16 cellular contexts compared by ENCODE assay signal in genomic region chr2:239688098-239688497, GRCh38.
DNase-seq lines count a peak whose midpoint lies in the region; ATAC-seq and TF ChIP-seq lines count a peak whose summit lies in the region.
"Had no signal": no experiment of that assay in that cellular context is flagged by ENCODE, and none has a peak within 500 bp of the region (broad histone marks: within the 10 kb centered on the region; RNA-seq: fewer than 3 reads in every experiment).

No MANE protein-coding gene starts in this region.

- H3K27ac ChIP-seq in endodermal cell (ENCODE audit: low read depth, low read length), result no peak overlapping the region
- H3K27ac ChIP-seq: heart left ventricle, psoas muscle had no signal

- no peaks in the 10 kb centered on the region for H3K36me3 ChIP-seq in endodermal cell (ENCODE audit: control insufficient read depth, insufficient read depth, low read length)
- H3K36me3 ChIP-seq: heart left ventricle had no signal

- no peak overlapping the region for H3K9ac ChIP-seq in endodermal cell (ENCODE audit: extremely low read depth, low read length, poor library complexity, severe bottlenecking)

- no peak overlapping the region for H3K4me3 ChIP-seq in endodermal cell (ENCODE audit: low read length)
- H3K4me3 ChIP-seq: heart left ventricle, psoas muscle had no signal

- no peaks in the 10 kb centered on the region for H3K4me1 Mint-ChIP-seq in endodermal cell
- H3K4me1 Mint-ChIP-seq: memory B cell had no signal

- 54 to 64% methylated on average over 4 to 11 of the region's 11 CpGs for WGBS in endodermal cell (ENCODE audit: insufficient coverage in 1 of 2, insufficient read length in 1 of 2), 2 experiments

- H3K27me3 Mint-ChIP-seq in endodermal cell (ENCODE audit: insufficient read depth), result peaks cover 3% of the 10 kb centered on the region

- ATAC-seq in omental fat pad (ENCODE audit: low FRiP score), result peak; percentile 53
- no peak for ATAC-seq in HG02623 (IDR thresholded peaks at IDR 0.05; ENCODE audit: unreplicated experiment)
- ATAC-seq: activated T-cell treated with anti-CD3 and anti-CD28 coated beads, Interleukin-2, amount 50 U/mL, for 4 hours had no signal

- no peaks in the 10 kb centered on the region for H3K4me1 ChIP-seq in endodermal cell (ENCODE audit: control insufficient read depth, insufficient read depth, low read length)
- H3K4me1 ChIP-seq: Caco-2 had no signal

- H3K36me3 Mint-ChIP-seq in endodermal cell (ENCODE audit: low read depth), result no peaks in the 10 kb centered on the region
- H3K36me3 Mint-ChIP-seq: brain, memory B cell had no signal

- no peak overlapping the region for H3K4me3 Mint-ChIP-seq in endodermal cell
- H3K4me3 Mint-ChIP-seq: activated T-cell treated with anti-CD3 and anti-CD28 coated beads, Interleukin-2, amount 50 U/mL, for 4 hours; brain; memory B cell had no signal

- H3K9me3 Mint-ChIP-seq in endodermal cell, result no peaks in the 10 kb centered on the region
- H3K9me3 Mint-ChIP-seq: activated T-cell treated with anti-CD3 and anti-CD28 coated beads, Interleukin-2, amount 50 U/mL, for 4 hours; memory B cell had no signal

- TF ChIP-seq CTCF in LNCAP (IDR thresholded peaks at IDR 0.05) (peak; percentile 55), endodermal cell (conservative IDR thresholded peaks at IDR 0.05) (peak; percentile 33), omental fat pad (IDR thresholded peaks at IDR 0.05) (no peak)

- intact Hi-C loops in posterior vena cava (cut with DNase I), result no loop called here

- DNase-seq in ELR (ENCODE audit: low read depth) (peak; percentile 1), endodermal cell (peak; percentile 57), omental fat pad (ENCODE audit: low spot score) (no peak), epidermal melanocyte (ENCODE audit: insufficient read length, low spot score) (no peak), NCI-H774 (lab: John Stamatoyannopoulos, UW) (no peak), posterior vena cava (ENCODE audit: low spot score) (no peak)
- DNase-seq: activated T-cell treated with anti-CD3 and anti-CD28 coated beads, Interleukin-2, amount 50 U/mL, for 4 hours; Caco-2; heart left ventricle; NCI-H345; psoas muscle; substantia nigra had no signal

- H3K27me3 ChIP-seq in endodermal cell (ENCODE audit: control insufficient read depth, insufficient read depth, low read length, poor library complexity, severe bottlenecking), result peaks cover 4% of the 10 kb centered on the region

- no peak overlapping the region for H3K27ac Mint-ChIP-seq in endodermal cell
- H3K27ac Mint-ChIP-seq: memory B cell had no signal

- H3K9me3 ChIP-seq in endodermal cell (ENCODE audit: control insufficient read depth, low read length), result no peaks in the 10 kb centered on the region
- H3K9me3 ChIP-seq: Caco-2, psoas muscle had no signal

Comparison
In these comparisons a context has a peak if more than half of its experiments do, and no peak if none do; other contexts are left out.
1. DNase-seq: peak in ELR (single experiment) and endodermal cell (single experiment); none in omental fat pad (single experiment), epidermal melanocyte (single experiment), NCI-H774 (single experiment) and posterior vena cava (single experiment).
2. CTCF ChIP-seq: peak in LNCAP (single experiment) and endodermal cell (single experiment); none in omental fat pad (0 of 3).